Comparison of ENCODE assay signal across 8 cellular contexts in the genomic region with DNA sequence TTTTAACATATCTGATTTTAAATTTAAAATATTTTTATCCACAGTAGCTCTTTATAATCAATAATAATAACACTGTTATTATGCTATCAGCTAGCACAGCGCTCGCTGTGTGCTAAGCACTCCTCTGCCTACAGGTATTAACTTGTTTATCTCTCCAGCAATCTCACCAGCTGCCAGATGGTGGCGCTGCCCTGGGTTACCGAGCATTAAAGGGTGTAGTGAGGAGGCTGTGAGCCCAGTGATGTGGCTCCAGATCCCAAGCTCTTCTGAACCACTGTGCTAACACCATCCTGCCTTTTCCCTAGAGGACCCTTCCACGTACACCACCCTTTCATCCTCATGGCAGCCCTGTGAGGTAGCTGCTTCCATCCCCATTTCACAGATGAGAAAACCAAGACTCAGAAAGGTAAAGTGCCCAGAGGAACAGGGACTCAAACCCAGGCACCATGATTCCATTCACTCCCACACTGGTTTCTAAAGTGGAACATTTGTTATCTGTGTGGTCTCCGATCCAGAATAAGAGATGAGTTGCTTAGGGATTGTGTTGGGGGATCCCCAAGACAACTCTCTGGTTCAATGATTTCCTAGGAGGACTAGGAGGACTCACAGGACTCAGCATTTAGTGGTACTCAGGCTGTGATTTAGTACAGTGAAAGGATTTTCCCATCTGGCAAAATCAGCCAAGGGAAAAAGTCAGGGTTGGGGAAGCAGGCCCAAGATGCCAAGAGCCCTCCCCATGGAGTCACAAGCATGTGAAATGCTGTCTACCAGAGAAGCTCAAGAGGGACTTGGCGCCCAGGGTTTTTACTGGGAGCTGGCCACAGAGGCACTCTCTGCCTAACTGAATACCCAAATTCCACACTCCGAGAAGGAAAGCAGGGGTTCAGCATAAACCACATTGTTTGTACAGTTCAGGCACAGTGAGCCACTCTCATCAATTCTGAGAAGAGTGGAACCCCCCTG. TPM values are rescaled to one million over a fixed set of nuclear protein-coding genes. Genes with fewer than 3 reads are reported as not detected.
DNase-seq lines count a peak whose midpoint lies in the region; ATAC-seq, FAIRE-seq and TF ChIP-seq lines count a peak whose summit lies in the region.
"Had no signal": no experiment of that assay in that cellular context is flagged by ENCODE, and none has a peak within 500 bp of the region (broad histone marks: within the 10 kb centered on the region; RNA-seq: fewer than 3 reads in every experiment).

No MANE protein-coding gene starts in this region.

- peak; percentile 37 for FAIRE-seq in G401.6 (lab: Jason Lieb, UNC)

- peak; percentile 48 for TF ChIP-seq RAD21 in HCT116 (IDR thresholded peaks at IDR 0.05; ENCODE audit: low read depth)

- RAD21 ChIA-PET in HCT116 (lab: Charles Lee; ENCODE audit: low non-redundant PET in 1 of 2, low total read pairs in 2 of 2, uncharacterized antibody in 2 of 2, unreplicated experiment in 2 of 2): no interaction called here

- H3K9me2 ChIP-seq in HCT116 (ENCODE audit: insufficient read depth): no peaks in the 10 kb centered on the region

- POLR2A ChIA-PET in HCT116 (lab: Charles Lee): interaction anchor here (0.6 kb wide), 2 partner anchors 503 to 604 kb away, joined by 3 to 4 read pairs; no protein-coding TSS in a partner anchor

- no peaks in the 10 kb centered on the region for H3K9me3 ChIP-seq in HCT116 (ENCODE audit: control insufficient read depth in 1 of 2, insufficient read depth in 1 of 2, low read depth in 1 of 2, low read length in 2 of 2)

- peaks cover 7% of the 10 kb centered on the region; the same call in 1 of the 2 replicates for H3K27me3 ChIP-seq in HCT116 (ENCODE audit: insufficient read depth, low read length)

- H3K4me1 ChIP-seq in HCT116 (ENCODE audit: control insufficient read depth in 1 of 2, insufficient read depth in 2 of 2, low read length in 2 of 2): no peaks in the 10 kb centered on the region

- H3K4me3 ChIP-seq in HCT116 (replicated peaks in 1 of 2; ENCODE audit: low read depth in 1 of 2, low read length in 2 of 2): no peak overlapping the region

- peak; percentile 92 for ATAC-seq in HCT116
- ATAC-seq: T-cell had no signal

- H2AFZ ChIP-seq in HCT116 (ENCODE audit: low read depth, low read length, poor library complexity, severe bottlenecking): no peak overlapping the region

- peak; percentile 56 to 85 (median 84) for TF ChIP-seq CTCF in HCT116 (IDR thresholded peaks at IDR 0.05 in 2 of 3, conservative IDR thresholded peaks at IDR 0.05 in 1 of 3; ENCODE audit: borderline replicate concordance in 1 of 3, insufficient read depth in 1 of 3, low read depth in 2 of 3, low read length in 2 of 3)

- CTCF ChIA-PET in HCT116 (lab: Charles Lee): interaction anchor here (0.6 to 1.5 kb wide), 9 partner anchors 10 to 255 kb away, joined by 3 to 7 read pairs (median 3); partner anchors contain the start of gene ALDH1B1

- no peaks in the 10 kb centered on the region for H3K79me2 ChIP-seq in HCT116 (ENCODE audit: insufficient read depth, low read length)

- no peak overlapping the region for H3K4me2 ChIP-seq in HCT116 (ENCODE audit: low read length)

- DNase-seq in HCT116 (ENCODE audit: low read depth, low spot score): peak; percentile 35
- peak; percentile 0 for DNase-seq in SHP77 treated with DMSO at 0.1 percent for 48 hours (lab: John Stamatoyannopoulos, UW)
- DNase-seq in erythroblast (lab: John Stamatoyannopoulos, UW): peak; percentile 46 to 65
- DNase-seq in stimulated activated CD4-positive, alpha-beta T cell treated with anti-CD3 and anti-CD28 coated beads, Interleukin-4, amount 100 ng/mL, for 1 hour: peak; percentile 32
- no peak for DNase-seq in SW480 (ENCODE audit: low spot score)
- DNase-seq in effector CD4-positive, alpha-beta T cell: no peak

- TF ChIP-seq POLR2A in HCT116 (IDR thresholded peaks at IDR 0.05; ENCODE audit: borderline replicate concordance, extremely low read depth, insufficient read depth, insufficient read length) (no peak), erythroblast (IDR thresholded peaks at IDR 0.05; ENCODE audit: low read length) (no peak)

- no peaks in the 10 kb centered on the region for H4K20me1 ChIP-seq in HCT116 (ENCODE audit: insufficient read depth)

- BruUV-seq in HCT116 (replicated peaks; lab: Mats Ljungman, UMichigan): no TSS peak

- no peak overlapping the region for H3K27ac ChIP-seq in HCT116 (ENCODE audit: low read depth, low read length)

- no peak overlapping the region for H3K9ac ChIP-seq in HCT116 (ENCODE audit: low read length)

- H3K36me3 ChIP-seq in HCT116 (ENCODE audit: control insufficient read depth in 1 of 2, insufficient read depth in 2 of 2, low read length in 2 of 2): no peaks in the 10 kb centered on the region

- intact Hi-C loops in HCT116 (cut with micrococcal nuclease): no loop called here

TF ChIP-seq in HCT116, 20 proteins besides CTCF, POLR2A, EP300 and RAD21:
- TF ChIP-seq ZFX (IDR thresholded peaks at IDR 0.05) (no peak), JUND (IDR thresholded peaks at IDR 0.05) (no peak), CBX3 (IDR thresholded peaks at IDR 0.05; ENCODE audit: low read depth) (no peak), ELF1 (IDR thresholded peaks at IDR 0.05; ENCODE audit: borderline replicate concordance, low read depth) (no peak)
- TF ChIP-seq, protein P1, sequence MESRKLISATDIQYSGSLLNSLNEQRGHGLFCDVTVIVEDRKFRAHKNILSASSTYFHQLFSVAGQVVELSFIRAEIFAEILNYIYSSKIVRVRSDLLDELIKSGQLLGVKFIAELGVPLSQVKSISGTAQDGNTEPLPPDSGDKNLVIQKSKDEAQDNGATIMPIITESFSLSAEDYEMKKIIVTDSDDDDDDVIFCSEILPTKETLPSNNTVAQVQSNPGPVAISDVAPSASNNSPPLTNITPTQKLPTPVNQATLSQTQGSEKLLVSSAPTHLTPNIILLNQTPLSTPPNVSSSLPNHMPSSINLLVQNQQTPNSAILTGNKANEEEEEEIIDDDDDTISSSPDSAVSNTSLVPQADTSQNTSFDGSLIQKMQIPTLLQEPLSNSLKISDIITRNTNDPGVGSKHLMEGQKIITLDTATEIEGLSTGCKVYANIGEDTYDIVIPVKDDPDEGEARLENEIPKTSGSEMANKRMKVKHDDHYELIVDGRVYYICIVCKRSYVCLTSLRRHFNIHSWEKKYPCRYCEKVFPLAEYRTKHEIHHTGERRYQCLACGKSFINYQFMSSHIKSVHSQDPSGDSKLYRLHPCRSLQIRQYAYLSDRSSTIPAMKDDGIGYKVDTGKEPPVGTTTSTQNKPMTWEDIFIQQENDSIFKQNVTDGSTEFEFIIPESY (IDR thresholded peaks at IDR 0.05; ENCODE audit: extremely low read depth, insufficient replicate concordance, low read length): no peak
- TF ChIP-seq, protein P2, sequence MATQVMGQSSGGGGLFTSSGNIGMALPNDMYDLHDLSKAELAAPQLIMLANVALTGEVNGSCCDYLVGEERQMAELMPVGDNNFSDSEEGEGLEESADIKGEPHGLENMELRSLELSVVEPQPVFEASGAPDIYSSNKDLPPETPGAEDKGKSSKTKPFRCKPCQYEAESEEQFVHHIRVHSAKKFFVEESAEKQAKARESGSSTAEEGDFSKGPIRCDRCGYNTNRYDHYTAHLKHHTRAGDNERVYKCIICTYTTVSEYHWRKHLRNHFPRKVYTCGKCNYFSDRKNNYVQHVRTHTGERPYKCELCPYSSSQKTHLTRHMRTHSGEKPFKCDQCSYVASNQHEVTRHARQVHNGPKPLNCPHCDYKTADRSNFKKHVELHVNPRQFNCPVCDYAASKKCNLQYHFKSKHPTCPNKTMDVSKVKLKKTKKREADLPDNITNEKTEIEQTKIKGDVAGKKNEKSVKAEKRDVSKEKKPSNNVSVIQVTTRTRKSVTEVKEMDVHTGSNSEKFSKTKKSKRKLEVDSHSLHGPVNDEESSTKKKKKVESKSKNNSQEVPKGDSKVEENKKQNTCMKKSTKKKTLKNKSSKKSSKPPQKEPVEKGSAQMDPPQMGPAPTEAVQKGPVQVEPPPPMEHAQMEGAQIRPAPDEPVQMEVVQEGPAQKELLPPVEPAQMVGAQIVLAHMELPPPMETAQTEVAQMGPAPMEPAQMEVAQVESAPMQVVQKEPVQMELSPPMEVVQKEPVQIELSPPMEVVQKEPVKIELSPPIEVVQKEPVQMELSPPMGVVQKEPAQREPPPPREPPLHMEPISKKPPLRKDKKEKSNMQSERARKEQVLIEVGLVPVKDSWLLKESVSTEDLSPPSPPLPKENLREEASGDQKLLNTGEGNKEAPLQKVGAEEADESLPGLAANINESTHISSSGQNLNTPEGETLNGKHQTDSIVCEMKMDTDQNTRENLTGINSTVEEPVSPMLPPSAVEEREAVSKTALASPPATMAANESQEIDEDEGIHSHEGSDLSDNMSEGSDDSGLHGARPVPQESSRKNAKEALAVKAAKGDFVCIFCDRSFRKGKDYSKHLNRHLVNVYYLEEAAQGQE (IDR thresholded peaks at IDR 0.05; ENCODE audit: low read depth): no peak

RNA-seq across cellular contexts. Expression of gene IGFBPL1, which starts 7.0 kb away (rescaled TPM):
- not detected for total RNA-seq in HCT116 (2021; ENCODE audit: unreplicated experiment)
- polyA plus RNA-seq in HCT116 (2012): not detected in 2 replicates
- total RNA-seq: T-cell had no signal

RNA-seq across cellular contexts. Expression of gene ALDH1B1, which starts 24.8 kb away (rescaled TPM):
- 46.6 TPM for total RNA-seq in HCT116 (2021; ENCODE audit: unreplicated experiment)
- polyA plus RNA-seq in HCT116 (2012): 22.7 and 26.9 TPM in 2 replicates

Comparison
In these comparisons a context has a peak if more than half of its experiments do, and no peak if none do; other contexts are left out.
1. DNase-seq: peak in HCT116 (single experiment), SHP77 treated with DMSO at 0.1 percent for 48 hours (single experiment), erythroblast (2 of 2) and stimulated activated CD4-positive, alpha-beta T cell treated with anti-CD3 and anti-CD28 coated beads, Interleukin-4, amount 100 ng/mL, for 1 hour (single experiment); none in SW480 (single experiment) and effector CD4-positive, alpha-beta T cell (single experiment).